8 cellular contexts compared by ENCODE assay signal in the genomic region with DNA sequence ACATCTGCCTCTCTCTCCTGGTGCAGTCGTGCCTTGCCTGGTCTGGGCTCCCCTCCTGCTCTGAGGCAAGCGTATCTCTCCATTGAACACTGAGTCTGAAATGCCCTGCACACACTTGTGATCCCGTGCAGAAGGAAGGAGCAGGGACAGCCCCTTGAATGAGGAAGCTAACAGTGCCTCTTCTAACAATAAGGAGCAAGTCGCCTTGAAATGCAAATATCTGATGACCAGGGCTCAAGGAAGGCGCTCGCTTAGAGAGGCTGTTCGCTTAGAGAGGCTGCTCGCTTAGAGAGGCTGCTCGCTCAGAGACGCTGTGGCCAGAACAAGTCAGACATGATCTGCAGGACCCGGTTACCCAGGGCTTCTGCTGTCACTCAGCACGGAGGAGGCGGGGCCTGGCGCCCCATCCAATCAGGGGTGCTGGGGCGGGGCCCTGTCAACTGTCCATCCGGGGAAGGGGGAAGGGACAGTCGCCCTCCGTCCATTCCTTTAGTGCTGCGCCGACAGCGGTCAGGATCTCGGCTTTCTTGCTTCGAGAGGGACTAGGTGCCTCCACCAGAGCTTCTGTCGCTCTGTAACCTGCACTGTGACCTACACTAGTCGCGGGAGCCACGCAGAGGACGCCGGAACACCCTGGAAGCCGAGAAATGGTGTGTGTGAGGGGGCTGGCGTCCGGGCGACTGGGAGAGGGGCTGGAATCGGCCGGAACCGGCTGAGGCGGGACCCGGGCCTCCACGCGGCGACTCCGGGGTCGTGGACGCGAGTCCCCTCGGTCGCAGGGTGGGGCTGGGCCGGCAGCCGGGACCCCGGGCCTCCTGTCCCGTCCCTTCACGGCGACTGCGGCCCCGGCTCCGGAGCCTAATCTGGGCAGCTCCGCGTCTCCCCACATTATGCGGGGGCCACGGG. TPM values are rescaled to one million over a fixed set of nuclear protein-coding genes. Genes with fewer than 3 reads are reported as not detected.
DNase-seq lines count a peak whose midpoint lies in the region; ATAC-seq lines count a peak whose summit lies in the region.

Gene ZNF440 (plus strand): TSS at position 473 of the 906 bp plus-strand sequence. CDS start 175 bp downstream, at position 648.

- H3K79me2 ChIP-seq in ACC112 (ENCODE audit: control insufficient read depth, insufficient read depth, low read length, unreplicated experiment) = no peaks in the 10 kb centered on the region

- H3K36me3 ChIP-seq in ACC112 (ENCODE audit: insufficient read depth, low read length) = no peaks in the 10 kb centered on the region

- H3K4me1 ChIP-seq in ACC112 (ENCODE audit: control insufficient read depth, insufficient read depth, low read length, unreplicated experiment) = no peaks in the 10 kb centered on the region

- DNase-seq in NCI-H2227 treated with DMSO at 0.1 percent for 48 hours (lab: John Stamatoyannopoulos, UW) = peak; percentile 66
- peak; percentile 99 for DNase-seq in cerebellum (ENCODE audit: low spot score)
- peak; percentile 94 for DNase-seq in kidney glomerular epithelial cell (lab: John Stamatoyannopoulos, UW)
- peak; percentile 74 to 85 for DNase-seq in stimulated activated CD4-positive, alpha-beta T cell treated with anti-CD3 and anti-CD28 coated beads, Interleukin-15, amount 100 ng/mL, for 48 hours (ENCODE audit: low read depth in 2 of 2)

- H3K27ac ChIP-seq in ACC112 (ENCODE audit: low read depth, low read length) = no peak within 1 kb of the TSS

- H3K27me3 ChIP-seq in ACC112 (ENCODE audit: insufficient read depth, low read length) = no peaks in the 10 kb centered on the region

- H2AFZ ChIP-seq in ACC112 (ENCODE audit: low read length, unreplicated experiment) = peak within 1 kb of the TSS; percentile 82

- ATAC-seq in GM18867 (IDR thresholded peaks at IDR 0.05; ENCODE audit: unreplicated experiment) (peak; percentile 99), HG03097 (IDR thresholded peaks at IDR 0.05; ENCODE audit: low FRiP score, unreplicated experiment) (peak; percentile 97)
- ATAC-seq in activated CD4-positive, CD25-positive, alpha-beta regulatory T cell treated with anti-CD3 and anti-CD28 coated beads, Interleukin-2, amount 50 U/mL, for 24 hours = peak; percentile 100

- peak within 1 kb of the TSS; percentile 85 for H3K4me3 ChIP-seq in ACC112 (ENCODE audit: low read depth, low read length)

RNA-seq across cellular contexts. Expression of gene ZNF440, which starts in this region (rescaled TPM):
- total RNA-seq in cerebellum = 22.2 TPM
